ENCODE assay signal across 8 cellular contexts in genomic region chr3:42581400-42581708, GRCh38. TPM values are rescaled to one million over a fixed set of nuclear protein-coding genes. Genes with fewer than 3 reads are reported as not detected.
DNase-seq lines count a peak whose midpoint lies in the region; ATAC-seq, FAIRE-seq and TF ChIP-seq lines count a peak whose summit lies in the region.

No MANE protein-coding gene starts in this region.

- no peaks in the 10 kb centered on the region for H4K20me1 ChIP-seq in HepG2 (ENCODE audit: insufficient read depth, low read length)

- no peak for TF ChIP-seq CTCF in HepG2 (CRISPR knock-in tag; IDR thresholded peaks at IDR 0.05)
- TF ChIP-seq CTCF in tibial nerve (IDR thresholded peaks at IDR 0.05) = no peak

- H3K4me1 ChIP-seq in HepG2 (ENCODE audit: insufficient read depth, low read length) = peaks cover 33% of the 10 kb centered on the region
- H3K4me1 ChIP-seq in tibial nerve = peaks cover 0 to 27% (median 7%) of the 10 kb centered on the region in 4 donors

- peaks cover 4 to 8% of the 10 kb centered on the region in 2 donors for H3K36me3 Mint-ChIP-seq in activated T-cell treated with anti-CD3 and anti-CD28 coated beads, Interleukin-2, amount 50 U/mL, for 72 hours (ENCODE audit: insufficient read depth in 2 of 2)
- peaks cover 14% of the 10 kb centered on the region for H3K36me3 Mint-ChIP-seq in activated naive CD8-positive, alpha-beta T cell treated with anti-CD3 and anti-CD28 coated beads, Interleukin-2, amount 50 U/mL, for 24 hours (ENCODE audit: low read depth)

- intact Hi-C loops in HepG2 (cut with micrococcal nuclease; ENCODE audit: unreplicated experiment) = no loop called here

- H3K27ac Mint-ChIP-seq in activated T-cell treated with anti-CD3 and anti-CD28 coated beads, Interleukin-2, amount 50 U/mL, for 72 hours = peak overlapping the region; percentile 85
- H3K27ac Mint-ChIP-seq in activated naive CD8-positive, alpha-beta T cell treated with anti-CD3 and anti-CD28 coated beads, Interleukin-2, amount 50 U/mL, for 24 hours = peak overlapping the region; percentile 28

- ATAC-seq in activated T-cell treated with anti-CD3 and anti-CD28 coated beads, Interleukin-2, amount 50 U/mL, for 72 hours (replicated peaks in 1 of 2) = no peak
- ATAC-seq in activated naive CD8-positive, alpha-beta T cell treated with anti-CD3 and anti-CD28 coated beads, Interleukin-2, amount 50 U/mL, for 24 hours = no peak
- ATAC-seq in HepG2 (no peak), HG02759 (IDR thresholded peaks at IDR 0.05; ENCODE audit: unreplicated experiment) (no peak)

- H3K36me3 ChIP-seq in HepG2 (replicated peaks in 1 of 2; ENCODE audit: control insufficient read depth in 1 of 2, insufficient read depth in 2 of 2, low read length in 2 of 2) = no peaks in the 10 kb centered on the region
- no peaks in the 10 kb centered on the region for H3K36me3 ChIP-seq in tibial nerve

- H3K27me3 Mint-ChIP-seq in activated T-cell treated with anti-CD3 and anti-CD28 coated beads, Interleukin-2, amount 50 U/mL, for 72 hours (ENCODE audit: low read depth) = no peaks in the 10 kb centered on the region
- no peaks in the 10 kb centered on the region for H3K27me3 Mint-ChIP-seq in activated naive CD8-positive, alpha-beta T cell treated with anti-CD3 and anti-CD28 coated beads, Interleukin-2, amount 50 U/mL, for 24 hours

- peak overlapping the region; percentile 74 for H3K27ac ChIP-seq in HepG2 (ENCODE audit: extremely low read length, insufficient read depth, low read length)
- H3K27ac ChIP-seq in tibial nerve = peak overlapping the region; percentile 85 to 93 (median 88)

- POLR2A ChIA-PET in HepG2 (lab: Yijun Ruan, JAX) = interaction anchor here (0.9 to 3.2 kb wide), 5 partner anchors 10 to 219 kb away, joined by 3 to 39 read pairs (median 7); partner anchors contain the start of genes NKTR and SS18L2

- peak overlapping the region; percentile 84 for H3K4me2 ChIP-seq in HepG2 (ENCODE audit: low read depth, low read length)

- CTCF ChIA-PET in HepG2 (lab: Yijun Ruan, JAX; ENCODE audit: low intra/inter-chr PET ratio, low total read pairs) = no interaction called here

- no TSS peak for BruUV-seq in HepG2 (replicated peaks; lab: Mats Ljungman, UMichigan)

- in situ Hi-C loops in HepG2 (cut with HindIII; ENCODE audit: extremely low pct_ligation_motif_present, low pct_unique_long_range_greater_than_20kb) = no loop called here

- WGBS in HepG2 (ENCODE audit: low lambda C conversion rate) = 2% methylated on average over 7 of the region's 11 CpGs
- 0% methylated on average over 11 of the region's 11 CpGs for WGBS in tibial nerve, 2 donors

- peak overlapping the region; percentile 89 for H3K9ac ChIP-seq in HepG2 (ENCODE audit: insufficient read depth, low read depth, low read length)

- H3K4me3 ChIP-seq in HepG2 (replicated peaks in 1 of 3; ENCODE audit: insufficient read depth in 1 of 3, low read depth in 2 of 3, low read length in 3 of 3) (peak overlapping the region; percentile 82 to 97 (median 93)), tibial nerve (peak overlapping the region; percentile 69 to 92 (median 72))

- TF ChIP-seq RAD21 in HepG2 (CRISPR knock-in tag; IDR thresholded peaks at IDR 0.05) = no peak

- DNase-seq in activated T-cell treated with anti-CD3 and anti-CD28 coated beads, Interleukin-2, amount 50 U/mL, for 72 hours = no peak
- DNase-seq in activated T-cell treated with anti-CD3 and anti-CD28 coated beads, Interleukin-2, amount 50 U/mL, for 1 hour = no peak
- DNase-seq in activated naive CD8-positive, alpha-beta T cell treated with anti-CD3 and anti-CD28 coated beads, Interleukin-2, amount 50 U/mL, for 24 hours = no peak
- DNase-seq in HepG2 (ENCODE audit: low spot score) = no peak
- DNase-seq in tibial nerve (ENCODE audit: low spot score in 2 of 2) = peak in 1 of 2 donors; percentile 9
- DNase-seq in NCI-H2107 treated with DMSO at 0.1 percent for 48 hours (lab: John Stamatoyannopoulos, UW; ENCODE audit: unreplicated experiment) = no peak
- no peak for DNase-seq in stimulated activated naive CD4-positive, alpha-beta T cell (lab: John Stamatoyannopoulos, UW)

- H3K27me3 ChIP-seq in HepG2 (ENCODE audit: control insufficient read depth in 1 of 2, insufficient read depth in 2 of 2, low read length in 2 of 2) (no peaks in the 10 kb centered on the region), tibial nerve (no peaks in the 10 kb centered on the region)

- peak overlapping the region; percentile 94 to 96 for H3K4me3 Mint-ChIP-seq in activated T-cell treated with anti-CD3 and anti-CD28 coated beads, Interleukin-2, amount 50 U/mL, for 72 hours
- H3K4me3 Mint-ChIP-seq in activated naive CD8-positive, alpha-beta T cell treated with anti-CD3 and anti-CD28 coated beads, Interleukin-2, amount 50 U/mL, for 24 hours = peak overlapping the region; percentile 88

- FAIRE-seq in HepG2 (lab: Jason Lieb, UNC) = peak; percentile 36

- H3K9me3 Mint-ChIP-seq in activated T-cell treated with anti-CD3 and anti-CD28 coated beads, Interleukin-2, amount 50 U/mL, for 72 hours = no peaks in the 10 kb centered on the region
- H3K9me3 Mint-ChIP-seq in activated naive CD8-positive, alpha-beta T cell treated with anti-CD3 and anti-CD28 coated beads, Interleukin-2, amount 50 U/mL, for 24 hours = no peaks in the 10 kb centered on the region

- TF ChIP-seq POLR2A in HepG2 (IDR thresholded peaks at IDR 0.05; ENCODE audit: insufficient read depth in 1 of 2, low read depth in 2 of 2, low read length in 2 of 2) = no peak
- no peak for TF ChIP-seq POLR2A in tibial nerve (IDR thresholded peaks at IDR 0.05)

- TF ChIP-seq EP300 in HepG2 (IDR thresholded peaks at IDR 0.05; ENCODE audit: low read depth in 2 of 2, low read length in 2 of 2) (no peak), HepG2 (CRISPR knock-in tag; IDR thresholded peaks at IDR 0.05; ENCODE audit: borderline replicate concordance) (no peak), tibial nerve (IDR thresholded peaks at IDR 0.05) (no peak)

- no peak overlapping the region for H2AFZ ChIP-seq in HepG2 (ENCODE audit: low read length)

- peaks cover 36% of the 10 kb centered on the region for H3K79me2 ChIP-seq in HepG2 (ENCODE audit: insufficient read depth, low read length)

- H3K9me3 ChIP-seq in HepG2 (ENCODE audit: low read length) (no peaks in the 10 kb centered on the region), tibial nerve (no peaks in the 10 kb centered on the region)

- H3K4me1 Mint-ChIP-seq in activated T-cell treated with anti-CD3 and anti-CD28 coated beads, Interleukin-2, amount 50 U/mL, for 72 hours (ENCODE audit: low read depth) = peaks cover 51% of the 10 kb centered on the region
- H3K4me1 Mint-ChIP-seq in activated naive CD8-positive, alpha-beta T cell treated with anti-CD3 and anti-CD28 coated beads, Interleukin-2, amount 50 U/mL, for 24 hours = peaks cover 37% of the 10 kb centered on the region

RNA-seq across cellular contexts. Expression of gene SEC22C, which starts 0.4 kb away (rescaled TPM):
- total RNA-seq in activated T-cell treated with anti-CD3 and anti-CD28 coated beads, Interleukin-2, amount 50 U/mL, for 72 hours = 10 to 100 TPM; 60.6 to 66.4 TPM
- total RNA-seq in HepG2 (2016; rRNA removed; fragmentation: Illumina TruSeq; extraction: Trizol) = 38.4 and 40.0 TPM in 2 replicates
- total RNA-seq in HepG2 (2016; cell fraction: cytosol; rRNA removed; fragmentation: Illumina TruSeq; extraction: Trizol; ENCODE audit: low read depth) = 25.9 and 36.4 TPM in 2 replicates
- total RNA-seq in HepG2 (2016; cell fraction: insoluble cytoplasmic fraction; rRNA removed; fragmentation: Illumina TruSeq; extraction: Trizol) = 38.6 and 41.8 TPM in 2 replicates
- total RNA-seq in HepG2 (2016; cell fraction: membrane; rRNA removed; fragmentation: Illumina TruSeq; extraction: Trizol) = 45.6 and 58.9 TPM in 2 replicates
- total RNA-seq in HepG2 (2016; cell fraction: nucleus; rRNA removed; fragmentation: Illumina TruSeq; extraction: Trizol) = 34.2 and 41.3 TPM in 2 replicates
- polyA plus RNA-seq in HepG2 (2011; rRNA removed) = 20.0 and 21.9 TPM in 2 replicates
- 12.9 and 17.6 TPM in 2 replicates for polyA plus RNA-seq in HepG2 (2011; cell fraction: cytosol; rRNA removed)
- polyA plus RNA-seq in HepG2 (2011; cell fraction: nucleus; rRNA removed) = 15.0 and 20.4 TPM in 2 replicates
- polyA plus RNA-seq in HepG2 (2012) = 17.6 and 18.1 TPM in 2 replicates
- polyA plus RNA-seq in HepG2 (2016; cell fraction: cytosol; fragmentation: Illumina TruSeq; extraction: Trizol; ENCODE audit: low read depth) = 24.2 and 41.5 TPM in 2 replicates
- polyA plus RNA-seq in HepG2 (2016; cell fraction: insoluble cytoplasmic fraction; fragmentation: Illumina TruSeq; extraction: Trizol; ENCODE audit: low read depth) = 25.7 and 26.7 TPM in 2 replicates
- polyA plus RNA-seq in HepG2 (2016; cell fraction: membrane; fragmentation: Illumina TruSeq; extraction: Trizol; ENCODE audit: low read depth) = 32.4 and 41.0 TPM in 2 replicates
- polyA plus RNA-seq in HepG2 (2016; cell fraction: nucleus; fragmentation: Illumina TruSeq; extraction: Trizol; ENCODE audit: insufficient read depth, low read depth) = 43.5 and 53.7 TPM in 2 replicates
- 19.9 and 35.0 TPM in 2 replicates for polyA minus RNA-seq in HepG2 (2011; rRNA and poly(A)+ RNA removed; ENCODE audit: low replicate concordance)
- polyA minus RNA-seq in HepG2 (2011; cell fraction: cytosol; rRNA and poly(A)+ RNA removed) = 9.6 and 11.0 TPM in 2 replicates
- polyA minus RNA-seq in HepG2 (2011; cell fraction: nucleus; rRNA and poly(A)+ RNA removed) = 18.0 and 21.8 TPM in 2 replicates
- total RNA-seq in tibial nerve = 10 to 100 TPM; 74.1 to 95.3 (median 86.1) TPM

RNA-seq across cellular contexts. Expression of gene SS18L2, which starts 9.3 kb away (rescaled TPM):
- total RNA-seq in activated T-cell treated with anti-CD3 and anti-CD28 coated beads, Interleukin-2, amount 50 U/mL, for 72 hours = 10 to 100 TPM; 58.1 to 72.2 TPM
- 53.1 and 79.3 TPM in 2 replicates for total RNA-seq in HepG2 (2016; rRNA removed; fragmentation: Illumina TruSeq; extraction: Trizol)
- total RNA-seq in HepG2 (2016; cell fraction: cytosol; rRNA removed; fragmentation: Illumina TruSeq; extraction: Trizol; ENCODE audit: low read depth) = 44.6 and 50.1 TPM in 2 replicates
- total RNA-seq in HepG2 (2016; cell fraction: insoluble cytoplasmic fraction; rRNA removed; fragmentation: Illumina TruSeq; extraction: Trizol) = 52.3 and 79.6 TPM in 2 replicates
- total RNA-seq in HepG2 (2016; cell fraction: membrane; rRNA removed; fragmentation: Illumina TruSeq; extraction: Trizol) = 65.9 and 69.2 TPM in 2 replicates
- 21.1 and 29.1 TPM in 2 replicates for total RNA-seq in HepG2 (2016; cell fraction: nucleus; rRNA removed; fragmentation: Illumina TruSeq; extraction: Trizol)
- 31.1 and 38.7 TPM in 2 replicates for polyA plus RNA-seq in HepG2 (2011; rRNA removed)
- 18.7 and 22.0 TPM in 2 replicates for polyA plus RNA-seq in HepG2 (2011; cell fraction: cytosol; rRNA removed)
- polyA plus RNA-seq in HepG2 (2011; cell fraction: nucleus; rRNA removed) = 11.3 and 12.9 TPM in 2 replicates
- polyA plus RNA-seq in HepG2 (2012) = 30.5 and 34.5 TPM in 2 replicates
- 35.0 and 43.2 TPM in 2 replicates for polyA plus RNA-seq in HepG2 (2016; cell fraction: cytosol; fragmentation: Illumina TruSeq; extraction: Trizol; ENCODE audit: low read depth)
- 67.4 and 70.9 TPM in 2 replicates for polyA plus RNA-seq in HepG2 (2016; cell fraction: insoluble cytoplasmic fraction; fragmentation: Illumina TruSeq; extraction: Trizol; ENCODE audit: low read depth)
- 49.2 and 61.0 TPM in 2 replicates for polyA plus RNA-seq in HepG2 (2016; cell fraction: membrane; fragmentation: Illumina TruSeq; extraction: Trizol; ENCODE audit: low read depth)
- 41.0 and 51.9 TPM in 2 replicates for polyA plus RNA-seq in HepG2 (2016; cell fraction: nucleus; fragmentation: Illumina TruSeq; extraction: Trizol; ENCODE audit: insufficient read depth, low read depth)
- polyA minus RNA-seq in HepG2 (2011; rRNA and poly(A)+ RNA removed; ENCODE audit: low replicate concordance) = 5.5 and 11.1 TPM in 2 replicates
- polyA minus RNA-seq in HepG2 (2011; cell fraction: cytosol; rRNA and poly(A)+ RNA removed) = 6.3 and 6.8 TPM in 2 replicates
- polyA minus RNA-seq in HepG2 (2011; cell fraction: nucleus; rRNA and poly(A)+ RNA removed) = 4.2 and 7.5 TPM in 2 replicates
- 10 to 100 TPM; 10.2 to 28.2 (median 15.7) TPM for total RNA-seq in tibial nerve

RNA-seq across cellular contexts. Expression of gene NKTR, which starts 19.1 kb away (rescaled TPM):
- 100 to 1,000 TPM; 109 to 111 TPM for total RNA-seq in activated T-cell treated with anti-CD3 and anti-CD28 coated beads, Interleukin-2, amount 50 U/mL, for 72 hours
- total RNA-seq in HepG2 (2016; rRNA removed; fragmentation: Illumina TruSeq; extraction: Trizol) (24.9 and 59.6 TPM in 2 replicates), tibial nerve (100 to 1,000 TPM; 122 to 175 (median 146) TPM)
- 14.8 and 15.5 TPM in 2 replicates for total RNA-seq in HepG2 (2016; cell fraction: cytosol; rRNA removed; fragmentation: Illumina TruSeq; extraction: Trizol; ENCODE audit: low read depth)
- 23.0 and 60.3 TPM in 2 replicates for total RNA-seq in HepG2 (2016; cell fraction: insoluble cytoplasmic fraction; rRNA removed; fragmentation: Illumina TruSeq; extraction: Trizol)
- total RNA-seq in HepG2 (2016; cell fraction: membrane; rRNA removed; fragmentation: Illumina TruSeq; extraction: Trizol) = 11.2 and 12.9 TPM in 2 replicates
- total RNA-seq in HepG2 (2016; cell fraction: nucleus; rRNA removed; fragmentation: Illumina TruSeq; extraction: Trizol) = 180 and 195 TPM in 2 replicates
- 35.0 and 41.3 TPM in 2 replicates for polyA plus RNA-seq in HepG2 (2011; rRNA removed)
- 3.9 and 5.3 TPM in 2 replicates for polyA plus RNA-seq in HepG2 (2011; cell fraction: cytosol; rRNA removed)
- 102 and 127 TPM in 2 replicates for polyA plus RNA-seq in HepG2 (2011; cell fraction: nucleus; rRNA removed)
- polyA plus RNA-seq in HepG2 (2012) = 39.9 and 52.7 TPM in 2 replicates
- 0.61 and 0.64 TPM in 2 replicates for polyA plus RNA-seq in HepG2 (2016; cell fraction: cytosol; fragmentation: Illumina TruSeq; extraction: Trizol; ENCODE audit: low read depth)
- polyA plus RNA-seq in HepG2 (2016; cell fraction: insoluble cytoplasmic fraction; fragmentation: Illumina TruSeq; extraction: Trizol; ENCODE audit: low read depth) = 14.4 and 15.0 TPM in 2 replicates
- 2.1 and 2.2 TPM in 2 replicates for polyA plus RNA-seq in HepG2 (2016; cell fraction: membrane; fragmentation: Illumina TruSeq; extraction: Trizol; ENCODE audit: low read depth)
- 227 and 250 TPM in 2 replicates for polyA plus RNA-seq in HepG2 (2016; cell fraction: nucleus; fragmentation: Illumina TruSeq; extraction: Trizol; ENCODE audit: insufficient read depth, low read depth)
- 26.3 and 26.4 TPM in 2 replicates for polyA minus RNA-seq in HepG2 (2011; rRNA and poly(A)+ RNA removed; ENCODE audit: low replicate concordance)
- polyA minus RNA-seq in HepG2 (2011; cell fraction: cytosol; rRNA and poly(A)+ RNA removed) = 7.3 and 10.2 TPM in 2 replicates
- polyA minus RNA-seq in HepG2 (2011; cell fraction: nucleus; rRNA and poly(A)+ RNA removed) = 385 and 392 TPM in 2 replicates
